In the genomic region with DNA sequence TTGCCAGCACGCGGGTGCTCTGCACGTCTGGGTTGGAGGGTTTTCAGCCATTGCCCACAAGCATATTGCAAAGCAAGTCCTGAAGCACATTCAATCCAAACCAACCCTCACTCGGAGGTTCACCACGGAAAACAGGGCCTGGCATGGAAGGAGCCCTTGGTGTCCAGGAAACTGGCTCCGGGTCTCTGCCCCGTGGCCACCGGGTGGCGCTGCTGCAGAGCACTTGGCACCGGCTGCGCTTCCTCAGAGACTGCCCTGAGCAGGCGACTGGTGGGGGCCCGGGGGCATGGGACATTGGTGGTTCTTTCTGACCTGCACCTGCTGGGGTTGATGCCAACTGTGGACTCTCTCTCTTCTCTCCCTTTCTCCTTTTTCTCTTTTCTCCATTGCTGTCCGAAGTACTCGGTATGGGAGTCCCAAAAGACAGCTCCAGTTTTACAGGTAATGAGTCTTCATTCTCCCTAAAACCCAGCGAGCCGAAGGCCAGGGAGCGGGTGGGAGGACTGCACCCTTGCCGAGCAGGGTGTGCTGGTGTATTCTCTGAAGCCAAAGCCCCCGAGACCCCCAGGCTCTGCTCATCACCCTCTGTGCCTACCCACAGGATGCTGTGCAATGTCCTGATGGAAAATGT, we compare ENCODE assay signal across 8 cellular contexts. TPM values are rescaled to one million over a fixed set of nuclear protein-coding genes. Genes with fewer than 3 reads are reported as not detected.
DNase-seq lines count a peak whose midpoint lies in the region; ATAC-seq and TF ChIP-seq lines count a peak whose summit lies in the region.

No MANE protein-coding gene starts in this region.

- in situ Hi-C loops in astrocyte of the spinal cord (cut with HindIII; ENCODE audit: low sequenced_read_pairs): no loop called here

- H3K36me3 ChIP-seq in DOHH2 (ENCODE audit: control insufficient read depth, low read length) (no peaks in the 10 kb centered on the region), Karpas-422 (ENCODE audit: insufficient read depth, low read length) (no peaks in the 10 kb centered on the region), liver (ENCODE audit: control insufficient read depth in 4 of 4, insufficient read depth in 3 of 4, low read depth in 1 of 4, low read length in 3 of 4) (no peaks in the 10 kb centered on the region), vagina (no peaks in the 10 kb centered on the region)

- peaks cover 9% of the 10 kb centered on the region for H3K4me1 ChIP-seq in DOHH2 (ENCODE audit: control insufficient read depth, low read length)
- H3K4me1 ChIP-seq in Karpas-422 (ENCODE audit: low read length): peaks cover 6% of the 10 kb centered on the region
- H3K4me1 ChIP-seq in liver (ENCODE audit: control insufficient read depth in 4 of 4, insufficient read depth in 4 of 4, low read length in 3 of 4): no peaks in the 10 kb centered on the region
- no peaks in the 10 kb centered on the region for H3K4me1 ChIP-seq in vagina

- ATAC-seq in GM18867 (IDR thresholded peaks at IDR 0.05; ENCODE audit: unreplicated experiment) (no peak), GM21423 (IDR thresholded peaks at IDR 0.05; ENCODE audit: unreplicated experiment) (no peak)
- ATAC-seq in activated CD4-positive, CD25-positive, alpha-beta regulatory T cell treated with anti-CD3 and anti-CD28 coated beads, Interleukin-2, amount 50 U/mL, for 24 hours: no peak

- peak; percentile 27 to 57 for TF ChIP-seq RAD21 in liver (IDR thresholded peaks at IDR 0.05)

- no peak overlapping the region for H3K4me3 ChIP-seq in DOHH2 (ENCODE audit: low read length)
- H3K4me3 ChIP-seq in Karpas-422 (ENCODE audit: low read length): no peak overlapping the region
- no peak overlapping the region for H3K4me3 ChIP-seq in astrocyte of the spinal cord (ENCODE audit: low read depth, low read length)
- H3K4me3 ChIP-seq in liver (ENCODE audit: low read depth in 1 of 3, low read length in 3 of 3): no peak overlapping the region
- H3K4me3 ChIP-seq in vagina: no peak overlapping the region

- TF ChIP-seq POLR2A in vagina (IDR thresholded peaks at IDR 0.05): no peak

- H3K9me3 ChIP-seq in DOHH2 (ENCODE audit: control insufficient read depth, insufficient read depth, low read length) (no peaks in the 10 kb centered on the region), Karpas-422 (ENCODE audit: low read length) (no peaks in the 10 kb centered on the region), liver (ENCODE audit: control insufficient read depth in 4 of 4, low read length in 3 of 4) (no peaks in the 10 kb centered on the region), vagina (no peaks in the 10 kb centered on the region)

- H3K27me3 ChIP-seq in DOHH2 (ENCODE audit: control insufficient read depth, low read length) (no peaks in the 10 kb centered on the region), Karpas-422 (ENCODE audit: low read length) (no peaks in the 10 kb centered on the region), liver (ENCODE audit: control insufficient read depth in 4 of 4, insufficient read depth in 4 of 4, low read length in 3 of 4) (no peaks in the 10 kb centered on the region), vagina (no peaks in the 10 kb centered on the region)

- H3K4me2 ChIP-seq in DOHH2 (ENCODE audit: low read length) (no peak overlapping the region), Karpas-422 (ENCODE audit: low read depth, low read length, poor library complexity, severe bottlenecking) (no peak overlapping the region)

- TF ChIP-seq CTCF in DOHH2 (IDR thresholded peaks at IDR 0.05; ENCODE audit: low read depth, low read length, poor library complexity, severe bottlenecking) (peak; percentile 78), astrocyte of the spinal cord (IDR thresholded peaks at IDR 0.05; ENCODE audit: low read depth, low read length) (peak; percentile 64), liver (IDR thresholded peaks at IDR 0.05; ENCODE audit: low read depth, low read length, missing input control) (no peak), vagina (IDR thresholded peaks at IDR 0.05) (peak in 1 of 3 experiments; percentile 21)

- no peaks in the 10 kb centered on the region for H3F3A ChIP-seq in DOHH2 (ENCODE audit: control insufficient read depth, insufficient read depth)

- intact Hi-C loops in vagina (cut with DNase I): no loop called here

- H3K9me2 ChIP-seq in DOHH2 (replicated peaks; ENCODE audit: control insufficient read depth, low read length): no peaks in the 10 kb centered on the region
- H3K9me2 ChIP-seq in Karpas-422 (replicated peaks; ENCODE audit: insufficient read depth, low read length): no peaks in the 10 kb centered on the region

- H3K27ac ChIP-seq in DOHH2 (ENCODE audit: low read depth, low read length) (no peak overlapping the region), Karpas-422 (ENCODE audit: low read length) (no peak overlapping the region), liver (ENCODE audit: low read depth in 1 of 2, low read length in 2 of 2) (no peak overlapping the region), vagina (no peak overlapping the region)

- DNase-seq in Karpas-422 (peak; percentile 65), astrocyte of the spinal cord (ENCODE audit: low read depth, low spot score) (no peak), vagina (ENCODE audit: extremely low spot score in 2 of 2) (no peak)

- H4K20me1 ChIP-seq in DOHH2 (ENCODE audit: control insufficient read depth, insufficient read depth, low read depth, low read length) (no peaks in the 10 kb centered on the region), Karpas-422 (ENCODE audit: insufficient read depth, low read depth, low read length) (peaks cover 6% of the 10 kb centered on the region; the same call in 1 of the 2 replicates)

- no peaks in the 10 kb centered on the region for H3K79me2 ChIP-seq in DOHH2 (ENCODE audit: control insufficient read depth, low read length)
- no peaks in the 10 kb centered on the region for H3K79me2 ChIP-seq in Karpas-422 (ENCODE audit: low read length)

- no peak overlapping the region for H3K9ac ChIP-seq in Karpas-422 (ENCODE audit: low read length)
- H3K9ac ChIP-seq in liver (ENCODE audit: low read depth in 1 of 2, low read length in 2 of 2): no peak overlapping the region

- 54% methylated on average over 20 of the region's 20 CpGs for WGBS in liver

- no peak overlapping the region for H2AFZ ChIP-seq in Karpas-422 (ENCODE audit: low read length)

TF ChIP-seq in liver, 16 proteins besides CTCF, POLR2A, EP300 and RAD21 (continues in another document):
- no peak for TF ChIP-seq YY1 (IDR thresholded peaks at IDR 0.05)
- TF ChIP-seq HNF4A (conservative IDR thresholded peaks at IDR 0.05): no peak
- no peak for TF ChIP-seq JUND (IDR thresholded peaks at IDR 0.05)
- TF ChIP-seq SP1 (IDR thresholded peaks at IDR 0.05): no peak
- TF ChIP-seq, protein P1, sequence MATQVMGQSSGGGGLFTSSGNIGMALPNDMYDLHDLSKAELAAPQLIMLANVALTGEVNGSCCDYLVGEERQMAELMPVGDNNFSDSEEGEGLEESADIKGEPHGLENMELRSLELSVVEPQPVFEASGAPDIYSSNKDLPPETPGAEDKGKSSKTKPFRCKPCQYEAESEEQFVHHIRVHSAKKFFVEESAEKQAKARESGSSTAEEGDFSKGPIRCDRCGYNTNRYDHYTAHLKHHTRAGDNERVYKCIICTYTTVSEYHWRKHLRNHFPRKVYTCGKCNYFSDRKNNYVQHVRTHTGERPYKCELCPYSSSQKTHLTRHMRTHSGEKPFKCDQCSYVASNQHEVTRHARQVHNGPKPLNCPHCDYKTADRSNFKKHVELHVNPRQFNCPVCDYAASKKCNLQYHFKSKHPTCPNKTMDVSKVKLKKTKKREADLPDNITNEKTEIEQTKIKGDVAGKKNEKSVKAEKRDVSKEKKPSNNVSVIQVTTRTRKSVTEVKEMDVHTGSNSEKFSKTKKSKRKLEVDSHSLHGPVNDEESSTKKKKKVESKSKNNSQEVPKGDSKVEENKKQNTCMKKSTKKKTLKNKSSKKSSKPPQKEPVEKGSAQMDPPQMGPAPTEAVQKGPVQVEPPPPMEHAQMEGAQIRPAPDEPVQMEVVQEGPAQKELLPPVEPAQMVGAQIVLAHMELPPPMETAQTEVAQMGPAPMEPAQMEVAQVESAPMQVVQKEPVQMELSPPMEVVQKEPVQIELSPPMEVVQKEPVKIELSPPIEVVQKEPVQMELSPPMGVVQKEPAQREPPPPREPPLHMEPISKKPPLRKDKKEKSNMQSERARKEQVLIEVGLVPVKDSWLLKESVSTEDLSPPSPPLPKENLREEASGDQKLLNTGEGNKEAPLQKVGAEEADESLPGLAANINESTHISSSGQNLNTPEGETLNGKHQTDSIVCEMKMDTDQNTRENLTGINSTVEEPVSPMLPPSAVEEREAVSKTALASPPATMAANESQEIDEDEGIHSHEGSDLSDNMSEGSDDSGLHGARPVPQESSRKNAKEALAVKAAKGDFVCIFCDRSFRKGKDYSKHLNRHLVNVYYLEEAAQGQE (IDR thresholded peaks at IDR 0.05): no peak
- TF ChIP-seq RXRA (IDR thresholded peaks at IDR 0.05): no peak
- no peak for TF ChIP-seq NR2F2 (IDR thresholded peaks at IDR 0.05)
- no peak for TF ChIP-seq FOXA2 (IDR thresholded peaks at IDR 0.05)
- TF ChIP-seq, protein P2, sequence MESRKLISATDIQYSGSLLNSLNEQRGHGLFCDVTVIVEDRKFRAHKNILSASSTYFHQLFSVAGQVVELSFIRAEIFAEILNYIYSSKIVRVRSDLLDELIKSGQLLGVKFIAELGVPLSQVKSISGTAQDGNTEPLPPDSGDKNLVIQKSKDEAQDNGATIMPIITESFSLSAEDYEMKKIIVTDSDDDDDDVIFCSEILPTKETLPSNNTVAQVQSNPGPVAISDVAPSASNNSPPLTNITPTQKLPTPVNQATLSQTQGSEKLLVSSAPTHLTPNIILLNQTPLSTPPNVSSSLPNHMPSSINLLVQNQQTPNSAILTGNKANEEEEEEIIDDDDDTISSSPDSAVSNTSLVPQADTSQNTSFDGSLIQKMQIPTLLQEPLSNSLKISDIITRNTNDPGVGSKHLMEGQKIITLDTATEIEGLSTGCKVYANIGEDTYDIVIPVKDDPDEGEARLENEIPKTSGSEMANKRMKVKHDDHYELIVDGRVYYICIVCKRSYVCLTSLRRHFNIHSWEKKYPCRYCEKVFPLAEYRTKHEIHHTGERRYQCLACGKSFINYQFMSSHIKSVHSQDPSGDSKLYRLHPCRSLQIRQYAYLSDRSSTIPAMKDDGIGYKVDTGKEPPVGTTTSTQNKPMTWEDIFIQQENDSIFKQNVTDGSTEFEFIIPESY (IDR thresholded peaks at IDR 0.05): no peak
- no peak for TF ChIP-seq FOXA1 (IDR thresholded peaks at IDR 0.05)
- no peak for TF ChIP-seq EGR1 (IDR thresholded peaks at IDR 0.05; ENCODE audit: low read depth in 2 of 2)
- no peak for TF ChIP-seq TAF1 (conservative IDR thresholded peaks at IDR 0.05)
- TF ChIP-seq GABPA (IDR thresholded peaks at IDR 0.05 in 1 of 2, conservative IDR thresholded peaks at IDR 0.05 in 1 of 2): no peak

RNA-seq across cellular contexts. Expression of a gene that starts 4.1 kb away (rescaled TPM):
- 27.3 and 57.0 TPM in 2 replicates for total RNA-seq in Karpas-422 (2014; rRNA removed; shearing (Covaris generic); ENCODE audit: low replicate concordance)
- 1 to 10 TPM; 5.1 to 5.9 TPM for total RNA-seq in liver
- 1 to 10 TPM; 1.8 to 3.9 TPM for polyA plus RNA-seq in liver
- 8.8 TPM for total RNA-seq in vagina

RNA-seq across cellular contexts. Expression of a gene that starts 49.3 kb away (rescaled TPM):
- total RNA-seq in Karpas-422 (2014; rRNA removed; shearing (Covaris generic); ENCODE audit: low replicate concordance): 3.9 and 7.9 TPM in 2 replicates
- total RNA-seq in liver: 1 to 10 TPM; 4.7 to 5.6 TPM
- polyA plus RNA-seq in liver: 1 to 10 TPM; 1.7 to 2.4 TPM
- 11.3 TPM for total RNA-seq in vagina
